In the genomic region with DNA sequence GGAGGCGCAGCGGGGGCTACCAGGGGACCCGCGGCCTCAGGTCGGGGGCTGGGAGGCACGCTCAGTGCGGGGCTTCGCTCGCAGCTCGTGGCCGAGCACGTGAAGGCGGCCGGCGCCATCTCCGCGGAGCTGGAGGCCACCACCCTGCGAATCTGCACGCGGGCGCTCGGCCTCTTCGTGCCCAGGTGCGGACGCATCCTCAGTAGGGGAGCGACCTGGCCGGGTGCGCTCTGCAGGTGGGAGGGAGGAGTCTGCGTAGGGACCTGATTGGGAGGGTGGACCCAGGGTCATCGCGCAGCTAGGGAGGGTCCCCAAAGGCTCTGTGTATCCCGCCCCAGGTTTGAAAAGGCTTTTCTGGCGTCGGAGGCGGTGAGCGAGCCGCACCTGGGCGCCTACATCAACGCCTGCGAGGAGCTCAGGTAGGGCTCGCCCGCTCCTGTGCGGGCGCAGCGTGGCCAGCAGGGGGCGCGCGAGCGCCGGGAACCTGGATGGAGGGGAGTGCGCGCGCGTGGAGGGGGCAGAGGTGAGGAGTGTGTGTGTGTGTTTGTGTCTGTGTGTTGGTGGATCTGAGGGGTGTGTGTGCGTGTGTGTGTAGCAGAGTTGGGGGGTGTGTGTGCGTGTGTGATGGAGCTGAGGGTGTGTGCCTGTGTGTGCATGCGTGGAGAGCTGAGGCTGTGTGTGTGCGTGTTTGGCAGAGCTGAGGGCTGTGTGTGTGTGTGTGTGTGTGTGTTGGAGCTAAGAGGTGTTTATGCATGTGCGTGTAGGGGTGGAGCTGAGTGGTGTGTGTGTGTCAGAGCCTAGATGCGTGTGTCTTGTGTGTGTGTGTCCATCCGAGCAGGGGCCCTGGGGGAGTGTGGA, we compare ENCODE assay signal across 9 cellular contexts. TPM values are rescaled to one million over a fixed set of nuclear protein-coding genes. Genes with fewer than 3 reads are reported as not detected.
DNase-seq lines count a peak whose midpoint lies in the region; ATAC-seq lines count a peak whose summit lies in the region.
"Had no signal": no experiment of that assay in that cellular context is flagged by ENCODE, and none has a peak within 500 bp of the region (broad histone marks: within the 10 kb centered on the region; RNA-seq: fewer than 3 reads in every experiment).

No MANE protein-coding gene starts in this region.

- peak; percentile 62 for ATAC-seq in GM19023 (IDR thresholded peaks at IDR 0.05; ENCODE audit: unreplicated experiment)

- DNase-seq in AG08396 (ENCODE audit: low spot score), result peak; percentile 86
- DNase-seq in NCI-H1105 (lab: John Stamatoyannopoulos, UW), result peak; percentile 82
- DNase-seq in activated CD4-positive, CD25-positive, alpha-beta regulatory T cell treated with anti-CD3 and anti-CD28 coated beads, Interleukin-2, amount 50 U/mL, for 72 hours, result peak; percentile 80
- peak in 37 of 61 donors; percentile 12 to 75 (median 37) for DNase-seq in caudate nucleus (lab: John Stamatoyannopoulos, UW)
- DNase-seq in left kidney (ENCODE audit: low read depth, low spot score), result peak; percentile 83
- peak; percentile 59 to 65 (median 63) for DNase-seq in stimulated activated CD4-positive, alpha-beta T cell treated with anti-CD3 and anti-CD28 coated beads, TNF-alpha, amount 100 ng/mL, for 4 hours (ENCODE audit: low read depth in 3 of 3)
- no peak for DNase-seq in A172 (ENCODE audit: low spot score)

- no peak overlapping the region for H3K27ac ChIP-seq in caudate nucleus (ENCODE audit: low read depth, low read length)
- H3K27ac ChIP-seq: skin epidermis had no signal

RNA-seq across cellular contexts. Expression of gene EXOC3L4, which starts 10.4 kb away (rescaled TPM):
- 3.7 and 8.2 TPM in 2 replicates for total RNA-seq in A172 (2014; rRNA removed; shearing (Covaris generic))

RNA-seq across cellular contexts. Expression of gene TNFAIP2, which starts 18.4 kb away (rescaled TPM):
- total RNA-seq in A172 (2014; rRNA removed; shearing (Covaris generic)), result 207 and 346 TPM in 2 replicates

RNA-seq across cellular contexts. Expression of gene LBHD2, which starts 20.9 kb away (rescaled TPM):
- total RNA-seq in A172 (2014; rRNA removed; shearing (Covaris generic)), result not detected in 2 replicates

RNA-seq across cellular contexts. Expression of gene CDC42BPB, which starts 47.5 kb away (rescaled TPM):
- total RNA-seq in A172 (2014; rRNA removed; shearing (Covaris generic)), result 26.2 and 26.6 TPM in 2 replicates
